In genomic region chr1:6700853-6701436, GRCh38 we compare ENCODE assay signal across 8 cellular contexts. TPM values are rescaled to one million over a fixed set of nuclear protein-coding genes. Genes with fewer than 3 reads are reported as not detected.
DNase-seq lines count a peak whose midpoint lies in the region; TF ChIP-seq lines count a peak whose summit lies in the region.

No MANE protein-coding gene starts in this region.

- no TSS peak for BruUV-seq in MCF 10A (replicated peaks; lab: Mats Ljungman, UMichigan)

- intact Hi-C loops in MCF 10A (cut with micrococcal nuclease) = no loop called here

- H3K27ac Mint-ChIP-seq in MCF 10A (ENCODE audit: low read depth, unreplicated experiment) (peak overlapping the region; percentile 90), mesothelial cell of epicardium (peak overlapping the region; percentile 94)

- POLR2A ChIA-PET in MCF 10A (lab: Yijun Ruan, JAX) = interaction anchor here (0.6 to 1.6 kb wide), 15 partner anchors 11 to 1572 kb away, joined by 3 to 16 read pairs (median 3); partner anchors contain the start of gene CAMTA1

- H3K4me3 ChIP-seq in DOHH2 (ENCODE audit: low read length) (peak overlapping the region; percentile 73), HUES64 (ENCODE audit: low read length) (peak overlapping the region; percentile 99)

- CTCF ChIA-PET in MCF 10A (lab: Yijun Ruan, JAX) = interaction anchor here (0.5 to 1.4 kb wide), 22 partner anchors 8 to 755 kb away, joined by 3 to 10 read pairs (median 3); no protein-coding TSS in a partner anchor

- H3K27ac ChIP-seq in DOHH2 (ENCODE audit: low read depth, low read length) = no peak overlapping the region
- peak overlapping the region; percentile 87 for H3K27ac ChIP-seq in HUES64 (ENCODE audit: low read depth, low read length)

- no peaks in the 10 kb centered on the region for H3F3A ChIP-seq in DOHH2 (ENCODE audit: control insufficient read depth, insufficient read depth)

- peaks cover 19% of the 10 kb centered on the region for H3K36me3 ChIP-seq in DOHH2 (ENCODE audit: control insufficient read depth, low read length)
- H3K36me3 ChIP-seq in HUES64 (ENCODE audit: insufficient read depth, low read length) = peaks cover 8% of the 10 kb centered on the region; the same call in 1 of the 2 replicates

- no peaks in the 10 kb centered on the region for H3K9me3 ChIP-seq in DOHH2 (ENCODE audit: control insufficient read depth, insufficient read depth, low read length)
- no peaks in the 10 kb centered on the region for H3K9me3 ChIP-seq in HUES64 (ENCODE audit: insufficient read depth, low read depth, low read length)

- H3K9me2 ChIP-seq in DOHH2 (replicated peaks; ENCODE audit: control insufficient read depth, low read length) = no peaks in the 10 kb centered on the region

- H3K4me1 ChIP-seq in DOHH2 (ENCODE audit: control insufficient read depth, low read length) (peaks cover 16% of the 10 kb centered on the region), HUES64 (ENCODE audit: insufficient read depth, low read length) (peaks cover 6% of the 10 kb centered on the region)

- peaks cover 6% of the 10 kb centered on the region; the same call in 1 of the 2 replicates for H4K20me1 ChIP-seq in DOHH2 (ENCODE audit: control insufficient read depth, insufficient read depth, low read depth, low read length)

- peaks cover 10% of the 10 kb centered on the region for H3K4me1 Mint-ChIP-seq in MCF 10A (ENCODE audit: insufficient read depth, unreplicated experiment)
- peaks cover 16% of the 10 kb centered on the region for H3K4me1 Mint-ChIP-seq in mesothelial cell of epicardium

- H3K9me3 Mint-ChIP-seq in MCF 10A (ENCODE audit: unreplicated experiment) (no peaks in the 10 kb centered on the region), mesothelial cell of epicardium (no peaks in the 10 kb centered on the region)

- H3K27me3 ChIP-seq in DOHH2 (ENCODE audit: control insufficient read depth, low read length) (no peaks in the 10 kb centered on the region), HUES64 (ENCODE audit: insufficient read depth, low read length) (no peaks in the 10 kb centered on the region)

- H3K79me2 ChIP-seq in DOHH2 (ENCODE audit: control insufficient read depth, low read length) = peaks cover 56% of the 10 kb centered on the region

- peak overlapping the region; percentile 68 for H3K4me2 ChIP-seq in DOHH2 (ENCODE audit: low read length)

- TF ChIP-seq CTCF in DOHH2 (IDR thresholded peaks at IDR 0.05; ENCODE audit: low read depth, low read length, poor library complexity, severe bottlenecking) = no peak
- no peak for TF ChIP-seq CTCF in MCF 10A (IDR thresholded peaks at IDR 0.05; ENCODE audit: unreplicated experiment)
- no peak for TF ChIP-seq CTCF in mesothelial cell of epicardium (IDR thresholded peaks at IDR 0.05; ENCODE audit: unreplicated experiment)

- 5% methylated on average over 24 of the region's 24 CpGs for WGBS in HUES64

- DNase-seq in MCF 10A (ENCODE audit: unreplicated experiment) (no peak), mesothelial cell of epicardium (ENCODE audit: low spot score in 2 of 2, unreplicated experiment in 2 of 2) (no peak), HPDE6-E6E7 (ENCODE audit: extremely low spot score) (no peak), NOMO-1 treated with DMSO at 0.1 percent for 48 hours (lab: John Stamatoyannopoulos, UW; ENCODE audit: unreplicated experiment) (no peak)
- no peak for DNase-seq in activated effector memory CD4-positive, alpha-beta T cell treated with anti-CD3 and anti-CD28 coated beads, Interleukin-2, amount 50 U/mL, for 16 hours
- DNase-seq in stimulated activated CD4-positive, alpha-beta T cell treated with anti-CD3 and anti-CD28 coated beads, Interleukin-2, amount 100 ng/mL, for 24 hours = no peak

- peak overlapping the region; percentile 98 for H3K9ac ChIP-seq in HUES64 (ENCODE audit: low read depth, low read length)

- H3K4me3 Mint-ChIP-seq in MCF 10A (ENCODE audit: unreplicated experiment) (peak overlapping the region; percentile 83), mesothelial cell of epicardium (peak overlapping the region; percentile 91)

- H3K27me3 Mint-ChIP-seq in MCF 10A (ENCODE audit: insufficient read depth, unreplicated experiment) (no peaks in the 10 kb centered on the region), mesothelial cell of epicardium (ENCODE audit: low read depth) (no peaks in the 10 kb centered on the region)

- H3K36me3 Mint-ChIP-seq in MCF 10A (ENCODE audit: insufficient read depth, unreplicated experiment) = peaks cover 21% of the 10 kb centered on the region
- no peaks in the 10 kb centered on the region for H3K36me3 Mint-ChIP-seq in mesothelial cell of epicardium

RNA-seq across cellular contexts. Expression of gene DNAJC11, which starts 0.7 kb away (rescaled TPM):
- 54.3 TPM for polyA plus RNA-seq in HUES64 (2013, experiment 1 of 2)
- polyA plus RNA-seq in HUES64 (2013, experiment 2 of 2) = 44.2 TPM
- total RNA-seq in MCF 10A (2022) (70.4 and 76.1 TPM in 2 replicates), mesothelial cell of epicardium (60.9 to 65.1 TPM (median 63.4 TPM) in 3 replicates)
